1 cellular context compared by ENCODE assay signal in genomic region chr13:42048625-42049453, GRCh38.
A peak's percentile ranks its signal among the peaks of the same experiment; 100 is the strongest.
TF ChIP-seq lines count a peak whose summit lies in the region.

DGKH (plus strand) TSS chr13:42048648; CDS start chr13:42048774, 126 bp downstream.

TF ChIP-seq in K562, 482 proteins besides CTCF, POLR2A, EP300 and RAD21 (continued from another document and continues in another):
- no peak for TF ChIP-seq HOMEZ (CRISPR knock-in tag; IDR thresholded peaks at IDR 0.05)
- no peak for TF ChIP-seq DPF2 (IDR thresholded peaks at IDR 0.05)
- peak; percentile 52 for TF ChIP-seq HNRNPLL (IDR thresholded peaks at IDR 0.05; ENCODE audit: low read depth, low read length, poor library complexity, severe bottlenecking)
- no peak for TF ChIP-seq CBX8 (IDR thresholded peaks at IDR 0.05; ENCODE audit: borderline replicate concordance, extremely low read depth, low read depth, low read length, poor library complexity, severe bottlenecking)
- no peak for TF ChIP-seq BRF1 (IDR thresholded peaks at IDR 0.05; ENCODE audit: borderline replicate concordance, extremely low read depth, insufficient read length)
- no peak for TF ChIP-seq IFI16 (CRISPR knock-in tag; IDR thresholded peaks at IDR 0.05)
- TF ChIP-seq ZNF79 (CRISPR knock-in tag; IDR thresholded peaks at IDR 0.05; ENCODE audit: low read depth) = no peak
- peak; percentile 43; the same call in 1 of the 2 replicates for TF ChIP-seq CXXC5 (CRISPR knock-in tag; IDR thresholded peaks at IDR 0.05)
- no peak for TF ChIP-seq ZNF609 (CRISPR knock-in tag; IDR thresholded peaks at IDR 0.05; ENCODE audit: borderline replicate concordance)
- TF ChIP-seq EGR1 (conservative IDR thresholded peaks at IDR 0.05) = peak; percentile 70
- no peak for TF ChIP-seq SRSF7 (optimal IDR thresholded peaks at IDR 0.05; ENCODE audit: low read depth, low read length)
- TF ChIP-seq ZNF76 (CRISPR knock-in tag; IDR thresholded peaks at IDR 0.05; ENCODE audit: borderline replicate concordance) = no peak
- TF ChIP-seq ZNF324 (CRISPR knock-in tag; IDR thresholded peaks at IDR 0.05) = no peak
- no peak for TF ChIP-seq CSDE1 (IDR thresholded peaks at IDR 0.05)
- TF ChIP-seq RAD51 (IDR thresholded peaks at IDR 0.05; ENCODE audit: borderline replicate concordance, low read depth) = no peak
- TF ChIP-seq PHTF2 (CRISPR knock-in tag; IDR thresholded peaks at IDR 0.05) = no peak
- no peak for TF ChIP-seq BRD4 (IDR thresholded peaks at IDR 0.05)
- TF ChIP-seq PHF8 (IDR thresholded peaks at IDR 0.05; ENCODE audit: borderline replicate concordance, low read length) = peak; percentile 65; the same call in 1 of the 2 replicates
- no peak for TF ChIP-seq HINFP (tag; conservative IDR thresholded peaks at IDR 0.05; ENCODE audit: low read depth)
- 0 out of 2 replicates have a peak, but pooled peaks have one; percentile 12 for TF ChIP-seq ESRRA (IDR thresholded peaks at IDR 0.05; ENCODE audit: borderline replicate concordance, low read depth)
- peak; percentile 42; the same call in 1 of the 2 replicates for TF ChIP-seq SP1 (CRISPR knock-in tag; IDR thresholded peaks at IDR 0.05)
- TF ChIP-seq CHD1 (IDR thresholded peaks at IDR 0.05; ENCODE audit: low read length) = no peak
- TF ChIP-seq ELK1 (CRISPR knock-in tag; IDR thresholded peaks at IDR 0.05) = no peak
- no peak for TF ChIP-seq ZNF586 (CRISPR knock-in tag; conservative IDR thresholded peaks at IDR 0.05)
- peak; percentile 36 for TF ChIP-seq TAF1 (IDR thresholded peaks at IDR 0.05; ENCODE audit: control insufficient read depth, extremely low read depth, insufficient read depth, low read length, severe bottlenecking)
- TF ChIP-seq SIN3B (IDR thresholded peaks at IDR 0.05; ENCODE audit: low read depth) = 0 out of 2 replicates have a peak, but pooled peaks have one; percentile 16
- peak; percentile 14 for TF ChIP-seq PCBP1 (IDR thresholded peaks at IDR 0.05; ENCODE audit: low read depth, low read length, poor library complexity, severe bottlenecking)
- no peak for TF ChIP-seq BCL6 (CRISPR knock-in tag; IDR thresholded peaks at IDR 0.05)
- no peak for TF ChIP-seq ATF3 (IDR thresholded peaks at IDR 0.05)
- no peak for TF ChIP-seq ATF3 (CRISPR knock-in tag; conservative IDR thresholded peaks at IDR 0.05)
- TF ChIP-seq ZNF507 (tag; conservative IDR thresholded peaks at IDR 0.05) = no peak
- no peak for TF ChIP-seq E2F6 (IDR thresholded peaks at IDR 0.05; ENCODE audit: borderline replicate concordance in 1 of 2, extremely low read depth in 1 of 2, insufficient read depth in 1 of 2, insufficient read length in 1 of 2, low read depth in 1 of 2, low read length in 1 of 2, poor library complexity in 1 of 2, severe bottlenecking in 1 of 2)
- TF ChIP-seq MYC (IDR thresholded peaks at IDR 0.05; ENCODE audit: low read depth, low read length) = peak; percentile 27
- TF ChIP-seq MYC (CRISPR knock-in tag; IDR thresholded peaks at IDR 0.05; ENCODE audit: borderline replicate concordance, low read depth) = no peak
- no peak for TF ChIP-seq ESRRB (CRISPR knock-in tag; IDR thresholded peaks at IDR 0.05; ENCODE audit: borderline replicate concordance)
- no peak for TF ChIP-seq BMI1 (IDR thresholded peaks at IDR 0.05; ENCODE audit: low read length)
- TF ChIP-seq MAX (CRISPR knock-in tag; IDR thresholded peaks at IDR 0.05) = peak; percentile 84; the same call in 1 of the 2 replicates
- TF ChIP-seq ZNF282 (CRISPR knock-in tag; IDR thresholded peaks at IDR 0.05) = no peak
- no peak for TF ChIP-seq CAMTA2 (CRISPR knock-in tag; conservative IDR thresholded peaks at IDR 0.05)
- peak; percentile 73 for TF ChIP-seq POLR2G (IDR thresholded peaks at IDR 0.05; ENCODE audit: low read depth, low read length)
- TF ChIP-seq ARID4B (CRISPR knock-in tag; IDR thresholded peaks at IDR 0.05) = 0 out of 2 replicates have a peak, but pooled peaks have one; percentile 19
- TF ChIP-seq ZNF77 (CRISPR knock-in tag; IDR thresholded peaks at IDR 0.05) = no peak
- no peak for TF ChIP-seq NR4A1 (CRISPR knock-in tag; IDR thresholded peaks at IDR 0.05)
- TF ChIP-seq NR4A1 (tag; IDR thresholded peaks at IDR 0.05) = no peak
- peak in 1 of 2 experiments; percentile 62; a peak in 1 of 4 replicates for TF ChIP-seq UBTF (IDR thresholded peaks at IDR 0.05; ENCODE audit: borderline replicate concordance in 1 of 2, low read depth in 2 of 2, low read length in 2 of 2)
- no peak for TF ChIP-seq ZNF395 (CRISPR knock-in tag; IDR thresholded peaks at IDR 0.05)
